In the genomic region with DNA sequence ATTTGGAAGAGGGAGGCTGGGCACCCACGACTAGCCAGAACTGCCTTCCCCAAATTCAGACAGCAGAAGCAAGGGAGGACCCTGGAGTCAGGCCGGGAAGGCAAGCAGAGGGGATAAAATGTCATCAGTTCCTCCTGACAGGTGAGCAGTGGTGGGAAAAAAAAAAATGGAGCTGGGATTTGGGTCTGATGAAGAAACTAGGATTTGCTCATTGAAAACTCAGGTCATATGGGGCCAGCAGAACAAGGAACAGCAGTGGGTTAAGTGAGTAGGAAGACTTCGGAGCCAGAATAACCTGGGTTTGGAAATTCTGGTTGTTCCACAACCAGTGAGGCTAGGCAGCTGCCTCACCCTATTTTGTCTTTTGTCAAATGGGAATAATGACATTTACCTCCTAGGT, we compare ENCODE assay signal across 38 cellular contexts. TPM values are rescaled to one million over a fixed set of nuclear protein-coding genes. Genes with fewer than 3 reads are reported as not detected.
"Had no signal": no experiment of that assay in that cellular context is flagged by ENCODE, and none has a peak within 500 bp of the region (broad histone marks: within the 10 kb centered on the region; RNA-seq: fewer than 3 reads in every experiment).

No MANE protein-coding gene starts in this region.

- H3K27me3 ChIP-seq: ascending aorta, breast epithelium, cardiac muscle cell, colonic mucosa, dorsolateral prefrontal cortex, gastrocnemius medialis had no signal

- H3K4me1 Mint-ChIP-seq: activated B cell treated with CpG ODN at 0.5 μM for 24 hours; activated CD8-positive, alpha-beta memory T cell treated with anti-CD3 and anti-CD28 coated beads, Interleukin-2, amount 10 ng/mL, durations not matched to agents 7 days and 5 days; activated naive CD4-positive, alpha-beta T cell treated with anti-CD3 and anti-CD28 coated beads, Interleukin-2, amount 10 ng/mL, durations not matched to agents 7 days and 5 days; activated naive CD8-positive, alpha-beta T cell treated with anti-CD3 and anti-CD28 coated beads, Interleukin-2, amount 10 ng/mL, durations not matched to agents 7 days and 5 days; T-cell had no signal

- H3K9me3 ChIP-seq: ascending aorta, colonic mucosa, gastrocnemius medialis had no signal

- H3K4me3 ChIP-seq: ascending aorta, breast epithelium, cardiac muscle cell, colonic mucosa, gastrocnemius medialis had no signal

- H3K4me3 Mint-ChIP-seq: activated B cell treated with CpG ODN at 0.5 μM for 24 hours; activated CD4-positive, alpha-beta memory T cell treated with anti-CD3 and anti-CD28 coated beads for 36 hours; activated CD8-positive, alpha-beta memory T cell treated with anti-CD3 and anti-CD28 coated beads, Interleukin-2, amount 10 ng/mL, durations not matched to agents 7 days and 5 days; activated CD8-positive, alpha-beta T cell treated with anti-CD3 and anti-CD28 coated beads, Interleukin-2, amount 10 ng/mL, durations not matched to agents 7 days and 5 days; activated naive CD4-positive, alpha-beta T cell treated with anti-CD3 and anti-CD28 coated beads, Interleukin-2, amount 10 ng/mL, durations not matched to agents 7 days and 5 days; activated naive CD8-positive, alpha-beta T cell treated with anti-CD3 and anti-CD28 coated beads, Interleukin-2, amount 10 ng/mL, durations not matched to agents 7 days and 5 days; activated T-cell treated with anti-CD3 and anti-CD28 coated beads, Interleukin-2, amount 50 U/mL, for 24 hours; activated T-cell treated with anti-CD3 and anti-CD28 coated beads, Interleukin-2, amount 50 U/mL, for 72 hours; brain; dendritic cell treated with granulocyte-macrophage colony-stimulating factor and Interleukin-4, amounts not matched to agents 40 ng/mL and 50 ng/mL, for 4 days; endodermal cell; T-cell; T-helper 1 cell treated with Interleukin-12 subunit alpha and Interleukin-12 subunit beta and Interleukin-4 antibody, amounts not matched to agents 30 μg/mL and 1 μg/mL, for 36 hours had no signal

- H3K27ac Mint-ChIP-seq: activated B cell treated with CpG ODN at 0.5 μM for 24 hours; activated CD4-positive, alpha-beta memory T cell treated with anti-CD3 and anti-CD28 coated beads for 36 hours; activated CD8-positive, alpha-beta memory T cell treated with anti-CD3 and anti-CD28 coated beads, Interleukin-2, amount 10 ng/mL, durations not matched to agents 7 days and 5 days; activated CD8-positive, alpha-beta T cell treated with anti-CD3 and anti-CD28 coated beads, Interleukin-2, amount 10 ng/mL, durations not matched to agents 7 days and 5 days; activated naive CD4-positive, alpha-beta T cell treated with anti-CD3 and anti-CD28 coated beads, Interleukin-2, amount 10 ng/mL, durations not matched to agents 7 days and 5 days; activated naive CD4-positive, alpha-beta T cell treated with anti-CD3 and anti-CD28 coated beads, Interleukin-2, amount 50 U/mL, for 72 hours; activated naive CD8-positive, alpha-beta T cell treated with anti-CD3 and anti-CD28 coated beads, Interleukin-2, amount 10 ng/mL, durations not matched to agents 7 days and 5 days; activated T-cell treated with anti-CD3 and anti-CD28 coated beads, Interleukin-2, amount 50 U/mL, for 24 hours; activated T-cell treated with anti-CD3 and anti-CD28 coated beads, Interleukin-2, amount 50 U/mL, for 72 hours; dendritic cell treated with granulocyte-macrophage colony-stimulating factor and Interleukin-4, amounts not matched to agents 40 ng/mL and 50 ng/mL, for 4 days; endodermal cell; T-cell; T-helper 1 cell treated with Interleukin-12 subunit alpha and Interleukin-12 subunit beta and Interleukin-4 antibody, amounts not matched to agents 30 μg/mL and 1 μg/mL, for 36 hours had no signal

- H3K36me3 ChIP-seq: ascending aorta, breast epithelium, cardiac muscle cell, colonic mucosa, gastrocnemius medialis, WERI-Rb-1 had no signal

- H3K27ac ChIP-seq: ascending aorta, cardiac muscle cell, colonic mucosa, foreskin keratinocyte, gastrocnemius medialis, WERI-Rb-1 had no signal

- H3K4me1 ChIP-seq: ascending aorta, breast epithelium, colonic mucosa, foreskin keratinocyte, gastrocnemius medialis had no signal

- H3K36me3 Mint-ChIP-seq: activated CD4-positive, alpha-beta memory T cell treated with anti-CD3 and anti-CD28 coated beads for 36 hours; activated CD8-positive, alpha-beta memory T cell treated with anti-CD3 and anti-CD28 coated beads, Interleukin-2, amount 10 ng/mL, durations not matched to agents 7 days and 5 days; activated naive CD4-positive, alpha-beta T cell treated with anti-CD3 and anti-CD28 coated beads, Interleukin-2, amount 10 ng/mL, durations not matched to agents 7 days and 5 days; activated naive CD4-positive, alpha-beta T cell treated with anti-CD3 and anti-CD28 coated beads, Interleukin-2, amount 50 U/mL, for 72 hours; activated naive CD8-positive, alpha-beta T cell treated with anti-CD3 and anti-CD28 coated beads, Interleukin-2, amount 10 ng/mL, durations not matched to agents 7 days and 5 days; brain; T-cell had no signal

- H3K9me3 Mint-ChIP-seq: activated B cell treated with CpG ODN at 0.5 μM for 24 hours; activated CD4-positive, alpha-beta memory T cell treated with anti-CD3 and anti-CD28 coated beads for 36 hours; activated naive CD4-positive, alpha-beta T cell treated with anti-CD3 and anti-CD28 coated beads, Interleukin-2, amount 10 ng/mL, durations not matched to agents 7 days and 5 days; activated naive CD4-positive, alpha-beta T cell treated with anti-CD3 and anti-CD28 coated beads, Interleukin-2, amount 50 U/mL, for 72 hours; activated naive CD8-positive, alpha-beta T cell treated with anti-CD3 and anti-CD28 coated beads, Interleukin-2, amount 10 ng/mL, durations not matched to agents 7 days and 5 days; activated T-cell treated with anti-CD3 and anti-CD28 coated beads, Interleukin-2, amount 50 U/mL, for 24 hours; activated T-cell treated with anti-CD3 and anti-CD28 coated beads, Interleukin-2, amount 50 U/mL, for 72 hours; dendritic cell treated with granulocyte-macrophage colony-stimulating factor and Interleukin-4, amounts not matched to agents 40 ng/mL and 50 ng/mL, for 4 days; endodermal cell; T-cell; T-helper 1 cell treated with Interleukin-12 subunit alpha and Interleukin-12 subunit beta and Interleukin-4 antibody, amounts not matched to agents 30 μg/mL and 1 μg/mL, for 36 hours had no signal

- DNase-seq: activated B cell treated with CpG ODN at 0.5 μM for 24 hours; activated CD4-positive, alpha-beta memory T cell treated with anti-CD3 and anti-CD28 coated beads for 36 hours; activated CD4-positive, alpha-beta T cell treated with anti-CD3 and anti-CD28 coated beads for 48 hours; activated CD4-positive, alpha-beta T cell treated with anti-CD3 and anti-CD28 coated beads, Interleukin-2, amount 50 U/mL, for 1 hour; activated CD8-positive, alpha-beta memory T cell treated with anti-CD3 and anti-CD28 coated beads, Interleukin-2, amount 10 ng/mL, durations not matched to agents 7 days and 5 days; activated CD8-positive, alpha-beta memory T cell treated with anti-CD3 and anti-CD28 coated beads, Interleukin-2, amount 50 U/mL, for 4 hours; activated CD8-positive, alpha-beta T cell treated with anti-CD3 and anti-CD28 coated beads, Interleukin-2, amount 10 ng/mL, durations not matched to agents 7 days and 5 days; activated gamma-delta T cell; activated naive CD4-positive, alpha-beta T cell; activated naive CD4-positive, alpha-beta T cell treated with anti-CD3 and anti-CD28 coated beads, Interleukin-2, amount 10 ng/mL, durations not matched to agents 7 days and 5 days; activated naive CD8-positive, alpha-beta T cell treated with anti-CD3 and anti-CD28 coated beads, Interleukin-2, amount 10 ng/mL, durations not matched to agents 7 days and 5 days; activated T-cell treated with anti-CD3 and anti-CD28 coated beads for 4 hours; activated T-cell treated with anti-CD3 and anti-CD28 coated beads, Interleukin-2, amount 50 U/mL, for 24 hours; activated T-cell treated with anti-CD3 and anti-CD28 coated beads, Interleukin-2, amount 50 U/mL, for 72 hours; central memory CD4-positive, alpha-beta T cell; cerebellar nuclear complex; colonic mucosa; dorsolateral prefrontal cortex; effector memory CD4-positive, alpha-beta T cell; endodermal cell; foreskin keratinocyte; gastrocnemius medialis; SW 1271; T-cell; T1000; WERI-Rb-1 had no signal

- ATAC-seq: activated CD4-positive, CD25-positive, alpha-beta regulatory T cell treated with anti-CD3 and anti-CD28 coated beads, Interleukin-2, amount 50 U/mL, for 24 hours; activated CD8-positive, alpha-beta memory T cell treated with anti-CD3 and anti-CD28 coated beads, Interleukin-2, amount 10 ng/mL, durations not matched to agents 7 days and 5 days; activated CD8-positive, alpha-beta T cell treated with anti-CD3 and anti-CD28 coated beads, Interleukin-2, amount 10 ng/mL, durations not matched to agents 7 days and 5 days; activated naive CD4-positive, alpha-beta T cell treated with anti-CD3 and anti-CD28 coated beads, Interleukin-2, amount 50 U/mL, for 72 hours; activated T-cell treated with anti-CD3 and anti-CD28 coated beads, Interleukin-2, amount 50 U/mL, for 72 hours; esophagus mucosa; foreskin keratinocyte; gastrocnemius medialis; T-cell had no signal

RNA-seq across cellular contexts. Expression of a gene that starts 28.9 kb away (rescaled TPM):
- total RNA-seq: activated B cell treated with CpG ODN at 0.5 μM for 24 hours; activated CD4-positive, alpha-beta memory T cell treated with anti-CD3 and anti-CD28 coated beads for 36 hours; activated CD8-positive, alpha-beta memory T cell treated with anti-CD3 and anti-CD28 coated beads for 36 hours; activated CD8-positive, alpha-beta T cell treated with anti-CD3 and anti-CD28 coated beads, Interleukin-2, amount 10 ng/mL, durations not matched to agents 7 days and 5 days; activated naive CD4-positive, alpha-beta T cell treated with anti-CD3 and anti-CD28 coated beads, Interleukin-2, amount 50 U/mL, for 72 hours; activated naive CD8-positive, alpha-beta T cell treated with anti-CD3 and anti-CD28 coated beads, Interleukin-2, amount 10 ng/mL, durations not matched to agents 7 days and 5 days; ascending aorta; epithelial cell of proximal tubule; T-cell; T-helper 2 cell treated with Interferon-gamma antibody and Interleukin-4, amounts not matched to agents 100 ng/mL and 5 ng/mL, for 36 hours had no signal
